Comparison of ENCODE assay signal across 8 cellular contexts in genomic region chr21:46153259-46154154, GRCh38. TPM values are rescaled to one million over a fixed set of nuclear protein-coding genes. Genes with fewer than 3 reads are reported as not detected.
DNase-seq lines count a peak whose midpoint lies in the region; ATAC-seq, FAIRE-seq and TF ChIP-seq lines count a peak whose summit lies in the region.

No MANE protein-coding gene starts in this region.

- H2AFZ ChIP-seq in H9 (ENCODE audit: low read length) (no peak overlapping the region), keratinocyte (ENCODE audit: control insufficient read depth, low read length) (peak overlapping the region; percentile 37)

- H3K27me3 Mint-ChIP-seq in H9 (ENCODE audit: low read depth) = no peaks in the 10 kb centered on the region
- no peaks in the 10 kb centered on the region for H3K27me3 Mint-ChIP-seq in T-cell

- no peak overlapping the region for H3K27ac ChIP-seq in H9 (ENCODE audit: insufficient read length, low read depth, low read length)
- no peak overlapping the region for H3K27ac ChIP-seq in keratinocyte (ENCODE audit: control insufficient read depth, insufficient read depth, low read length)

- no peak overlapping the region for H4K8ac ChIP-seq in H9 (replicated peaks; ENCODE audit: insufficient read length, low read depth, low read length)

- peak overlapping the region; percentile 64 for H3K14ac ChIP-seq in H9 (ENCODE audit: insufficient read depth, low read length)

- no peak overlapping the region; a peak in 1 of 5 replicates for H3K4me3 Mint-ChIP-seq in H9
- H3K4me3 Mint-ChIP-seq in T-cell = no peak overlapping the region

- DNase-seq in ACHN = peak; percentile 11
- DNase-seq in H9 = peak; percentile 80
- DNase-seq in T-cell = peak in 23 of 34 experiments; percentile 10 to 67 (median 35)
- no peak for DNase-seq in bronchial epithelial cell (ENCODE audit: low read depth)
- no peak for DNase-seq in keratinocyte (ENCODE audit: low read depth, low spot score)
- DNase-seq in stimulated activated CD4-positive, alpha-beta T cell treated with anti-CD3 and anti-CD28 coated beads, Interleukin-2, amount 100 ng/mL, for 24 hours = peak; percentile 62 to 67
- DNase-seq in NCI-H2107 (lab: John Stamatoyannopoulos, UW) = no peak
- DNase-seq in NCI-H2171 (lab: John Stamatoyannopoulos, UW) = no peak

- POLR2A ChIA-PET in T-cell (lab: Charles Lee) = no interaction called here

- H2AK5ac ChIP-seq in H9 (ENCODE audit: insufficient read length, low read length) = no peak overlapping the region

- no peaks in the 10 kb centered on the region for H3K9me3 Mint-ChIP-seq in H9
- H3K9me3 Mint-ChIP-seq in T-cell = no peaks in the 10 kb centered on the region

- H3K27me3 ChIP-seq in H9 (ENCODE audit: insufficient read depth, low read length) = no peaks in the 10 kb centered on the region
- H3K27me3 ChIP-seq in bronchial epithelial cell (ENCODE audit: control insufficient read depth, insufficient read depth, low read length) = no peaks in the 10 kb centered on the region
- H3K27me3 ChIP-seq in keratinocyte (ENCODE audit: control insufficient read depth, extremely low read depth, insufficient read depth, low read length) = no peaks in the 10 kb centered on the region

- H3K9me1 ChIP-seq in keratinocyte (ENCODE audit: control insufficient read depth, extremely low read depth, insufficient read depth, low read length) = no peaks in the 10 kb centered on the region

- no peak overlapping the region for H3K18ac ChIP-seq in H9 (ENCODE audit: insufficient read length, low read depth, low read length)

- H3K9ac ChIP-seq in H9 (ENCODE audit: extremely low read depth, insufficient read length, low read length) (no peak overlapping the region), keratinocyte (ENCODE audit: control insufficient read depth, extremely low read depth, insufficient read depth, low read length) (no peak overlapping the region)

- peak in 3 of 4 experiments; percentile 59 to 66 (median 59) for ATAC-seq in T-cell (replicated peaks in 1 of 4)

- in situ Hi-C loops in ACHN (cut with HindIII; ENCODE audit: low pct_ligation_motif_present, low pct_unique_long_range_greater_than_20kb, low sequenced_read_pairs) = no loop called here

- H3K4me2 ChIP-seq in H9 (ENCODE audit: insufficient read depth, insufficient read length, low read length) (no peak overlapping the region), keratinocyte (ENCODE audit: control insufficient read depth, extremely low read depth, insufficient read depth, low read depth, low read length) (peak overlapping the region; percentile 41)

- H2BK5ac ChIP-seq in H9 (ENCODE audit: insufficient read length, low read length) = no peak overlapping the region

- dilution Hi-C loops in keratinocyte (cut with MboI; ENCODE audit: extremely low pct_ligation_motif_present, low sequenced_read_pairs) = no loop called here

- no peak overlapping the region for H3K23ac ChIP-seq in H9 (ENCODE audit: insufficient read length, low read depth, low read length)

- H3K36me3 Mint-ChIP-seq in H9 (ENCODE audit: insufficient read depth in 1 of 3, low read depth in 3 of 3) (no peaks in the 10 kb centered on the region; a peak in 1 of 7 replicates), T-cell (no peaks in the 10 kb centered on the region)

- no peaks in the 10 kb centered on the region; the same call in 1 of the 2 replicates for H3K4me1 ChIP-seq in H9 (ENCODE audit: insufficient read depth, low read length)
- H3K4me1 ChIP-seq in keratinocyte (ENCODE audit: control insufficient read depth, extremely low read depth, insufficient read depth, low read length) = no peaks in the 10 kb centered on the region

- no peaks in the 10 kb centered on the region for H3K23me2 ChIP-seq in H9 (ENCODE audit: insufficient read length, low read depth, low read length, poor library complexity, severe bottlenecking)

- TF ChIP-seq CTCF in H9 (conservative IDR thresholded peaks at IDR 0.05) (peak; percentile 96), bronchial epithelial cell (IDR thresholded peaks at IDR 0.05; ENCODE audit: insufficient read depth, low read length, severe bottlenecking) (peak; percentile 89), keratinocyte (optimal IDR thresholded peaks at IDR 0.05 in 1 of 3, IDR thresholded peaks at IDR 0.05 in 1 of 3, conservative IDR thresholded peaks at IDR 0.05 in 1 of 3; ENCODE audit: extremely low read depth in 1 of 3, insufficient read depth in 2 of 3, low read length in 3 of 3) (peak; percentile 69 to 88 (median 71))

- FAIRE-seq in bronchial epithelial cell (lab: Jason Lieb, UNC) (no peak), keratinocyte (lab: Jason Lieb, UNC) (no peak)

- no peak overlapping the region for H2BK20ac ChIP-seq in H9 (ENCODE audit: low read depth, low read length, poor library complexity, severe bottlenecking)

- H4K91ac ChIP-seq in H9 (ENCODE audit: insufficient read length, low read depth, low read length) = no peak overlapping the region

- H3K27ac Mint-ChIP-seq in H9 (no peak overlapping the region), T-cell (no peak overlapping the region)

- no peaks in the 10 kb centered on the region for H3K79me1 ChIP-seq in H9 (ENCODE audit: insufficient read depth, low read depth, low read length, poor library complexity, severe bottlenecking)

- H2BK120ac ChIP-seq in H9 (ENCODE audit: low read depth, low read length, poor library complexity, severe bottlenecking) = no peak overlapping the region

- H3K4ac ChIP-seq in H9 (ENCODE audit: low read depth, low read length) = no peak overlapping the region

- H3K4me3 ChIP-seq in bronchial epithelial cell (ENCODE audit: low read depth, low read length) (peak overlapping the region; percentile 31), keratinocyte (ENCODE audit: control insufficient read depth in 2 of 3, extremely low read depth in 1 of 3, insufficient read depth in 2 of 3, low read depth in 1 of 3, low read length in 3 of 3) (peak overlapping the region in 2 of 3 experiments; percentile 2 to 13)

- no peak overlapping the region for H4K5ac ChIP-seq in H9 (ENCODE audit: insufficient read length, low read depth, low read length)

- H3K79me2 ChIP-seq in H9 (ENCODE audit: insufficient read depth, low read length) = no peaks in the 10 kb centered on the region
- H3K79me2 ChIP-seq in keratinocyte (ENCODE audit: control insufficient read depth, insufficient read depth, low read length) = no peaks in the 10 kb centered on the region

- CTCF ChIA-PET in T-cell (lab: Charles Lee) = interaction anchor here in 1 of 2 donors (0.6 kb wide), 1 partner anchor 181 kb away, joined by 4 read pairs; no protein-coding TSS in a partner anchor

- H3K4me1 Mint-ChIP-seq in H9 (peaks cover 6 to 11% of the 10 kb centered on the region in 2 experiments), T-cell (no peaks in the 10 kb centered on the region)

- H2BK12ac ChIP-seq in H9 (ENCODE audit: insufficient read length, low read depth, low read length) = no peak overlapping the region

- no peak overlapping the region for H3T11ph ChIP-seq in H9 (ENCODE audit: low read length)

- H4K20me1 ChIP-seq in H9 (ENCODE audit: control insufficient read depth, insufficient read depth, insufficient read length) = no peaks in the 10 kb centered on the region
- H4K20me1 ChIP-seq in keratinocyte (ENCODE audit: control insufficient read depth, extremely low read depth, insufficient read depth, low read length) = no peaks in the 10 kb centered on the region

- H3K36me3 ChIP-seq in bronchial epithelial cell (ENCODE audit: control insufficient read depth, insufficient read depth, low read length) (no peaks in the 10 kb centered on the region), keratinocyte (ENCODE audit: control insufficient read depth in 2 of 2, extremely low read depth in 1 of 2, insufficient read depth in 2 of 2, low read length in 2 of 2) (no peaks in the 10 kb centered on the region)

- WGBS in H9 (ENCODE audit: extremely low coverage, insufficient read length, low lambda C conversion rate) = no CpG with 5 or more reads among the region's 31 CpGs

- H3K9me3 ChIP-seq in H9 (ENCODE audit: control insufficient read depth, low read depth, low read length) (no peaks in the 10 kb centered on the region), keratinocyte (ENCODE audit: control insufficient read depth, low read depth, low read length) (no peaks in the 10 kb centered on the region)

- H3K56ac ChIP-seq in H9 (ENCODE audit: insufficient read length, low read depth, low read length) = no peak overlapping the region

- H2BK15ac ChIP-seq in H9 (ENCODE audit: low read depth, low read length) = no peak overlapping the region

RNA-seq across cellular contexts. Expression of gene FTCD, which starts 1.9 kb away (rescaled TPM):
- total RNA-seq in H9 (2021) (6.7 and 6.8 TPM in 2 replicates), T-cell (1 to 10 TPM in 3 of 5 donors, under 1 TPM in 1, not detected in 1; 0.95 to 6.1 (median 2.5) TPM), bronchial epithelial cell (not detected in 2 replicates)
- polyA plus RNA-seq in keratinocyte = 0.08 TPM in 1 of 3 replicates, not detected in the others
- polyA plus RNA-seq in keratinocyte (2011; ENCODE audit: low read depth) = not detected
- not detected in 2 replicates for polyA plus RNA-seq in keratinocyte (2011; cell fraction: cytosol; rRNA removed)
- 0.28 and 0.68 TPM in 2 replicates for polyA plus RNA-seq in keratinocyte (2011; cell fraction: nucleus; rRNA removed)
- polyA plus RNA-seq in keratinocyte (2012; ENCODE audit: low replicate concordance) = 0.47 TPM in 1 of 2 replicates, not detected in the other
- not detected in 3 replicates for polyA minus RNA-seq in keratinocyte
- polyA minus RNA-seq in keratinocyte (2011; cell fraction: cytosol; rRNA and poly(A)+ RNA removed) = not detected
- polyA minus RNA-seq in keratinocyte (2011; cell fraction: nucleus; rRNA and poly(A)+ RNA removed) = not detected in 2 replicates

RNA-seq across cellular contexts. Expression of gene SPATC1L, which starts 30.8 kb away (rescaled TPM):
- 32.8 and 36.0 TPM in 2 replicates for total RNA-seq in H9 (2021)
- total RNA-seq in T-cell = 10 to 100 TPM in 3 of 5 donors, 1 to 10 TPM in 2; 1.4 to 22.8 (median 12.5) TPM
- 0.64 and 1.1 TPM in 2 replicates for total RNA-seq in bronchial epithelial cell
- 0.79 to 4.5 TPM (median 1.3 TPM) in 3 replicates for polyA plus RNA-seq in keratinocyte
- 1.5 TPM for polyA plus RNA-seq in keratinocyte (2011; ENCODE audit: low read depth)
- 2.9 and 10.0 TPM in 2 replicates for polyA plus RNA-seq in keratinocyte (2011; cell fraction: cytosol; rRNA removed)
- polyA plus RNA-seq in keratinocyte (2011; cell fraction: nucleus; rRNA removed) = 2.3 and 4.9 TPM in 2 replicates
- polyA plus RNA-seq in keratinocyte (2012; ENCODE audit: low replicate concordance) = 5.4 and 11.4 TPM in 2 replicates
- polyA minus RNA-seq in keratinocyte = 1.5 to 12.2 TPM (median 1.5 TPM) in 3 replicates
- polyA minus RNA-seq in keratinocyte (2011; cell fraction: cytosol; rRNA and poly(A)+ RNA removed) = 6.9 TPM
- 1.7 and 1.8 TPM in 2 replicates for polyA minus RNA-seq in keratinocyte (2011; cell fraction: nucleus; rRNA and poly(A)+ RNA removed)

RNA-seq across cellular contexts. Expression of gene COL6A2, which starts 55.6 kb away (rescaled TPM):
- 124 and 129 TPM in 2 replicates for total RNA-seq in H9 (2021)
- total RNA-seq in T-cell = 10 to 100 TPM; 33.8 to 85.2 (median 60.7) TPM
- total RNA-seq in bronchial epithelial cell = 1.0 and 12.6 TPM in 2 replicates
- polyA plus RNA-seq in keratinocyte = 0.03 to 0.41 TPM (median 0.12 TPM) in 3 replicates
- polyA plus RNA-seq in keratinocyte (2011; ENCODE audit: low read depth) = 0.14 TPM
- 0.12 and 0.34 TPM in 2 replicates for polyA plus RNA-seq in keratinocyte (2011; cell fraction: cytosol; rRNA removed)
- polyA plus RNA-seq in keratinocyte (2011; cell fraction: nucleus; rRNA removed) = 0.75 and 3.8 TPM in 2 replicates
- 0.19 and 0.63 TPM in 2 replicates for polyA plus RNA-seq in keratinocyte (2012; ENCODE audit: low replicate concordance)
- polyA minus RNA-seq in keratinocyte = 0.06 to 1.0 TPM (median 0.46 TPM) in 3 replicates
- 1.7 TPM for polyA minus RNA-seq in keratinocyte (2011; cell fraction: cytosol; rRNA and poly(A)+ RNA removed)
- 0.84 and 1.1 TPM in 2 replicates for polyA minus RNA-seq in keratinocyte (2011; cell fraction: nucleus; rRNA and poly(A)+ RNA removed)

Comparison
In these comparisons a context has a peak if more than half of its experiments do, and no peak if none do; other contexts are left out.
1. DNase-seq: peak in ACHN (single experiment), H9 (single experiment), T-cell (23 of 34) and stimulated activated CD4-positive, alpha-beta T cell treated with anti-CD3 and anti-CD28 coated beads, Interleukin-2, amount 100 ng/mL, for 24 hours (2 of 2); none in bronchial epithelial cell (single experiment), keratinocyte (single experiment), NCI-H2107 (single experiment) and NCI-H2171 (single experiment).
2. Peak in every context shown above with its lines, with median percentiles within 50 percentile points of each other: CTCF ChIP-seq.